Comparison of ENCODE assay signal across 2 cellular contexts in the genomic region with DNA sequence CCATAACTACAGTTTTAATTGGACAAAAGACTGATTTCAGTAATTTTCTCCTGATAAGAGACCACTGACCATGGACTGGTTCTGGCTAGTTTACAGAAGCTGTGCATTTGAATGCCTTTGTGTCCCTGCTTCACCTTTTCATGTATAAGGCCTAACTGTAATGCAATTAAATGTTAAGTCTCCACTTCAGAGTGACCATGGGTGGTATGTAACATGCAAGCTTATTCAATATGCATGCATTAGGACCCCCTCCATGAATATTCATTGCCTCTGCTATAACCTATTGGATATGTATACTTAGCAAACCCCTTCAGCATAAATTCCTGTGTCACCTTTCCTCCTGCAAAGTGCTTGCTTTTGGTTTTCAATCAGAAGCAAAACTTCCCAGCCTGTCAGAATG.
A peak's percentile ranks its signal among the peaks of the same experiment; 100 is the strongest.
TF ChIP-seq lines count a peak whose summit lies in the region.

No MANE protein-coding gene starts in this region.

TF ChIP-seq in GM23338, 12 proteins besides CTCF, POLR2A, EP300 and RAD21:
- TF ChIP-seq NANOG (IDR thresholded peaks at IDR 0.05; ENCODE audit: borderline replicate concordance) (peak; percentile 83), CREB1 (CRISPR knock-in tag; IDR thresholded peaks at IDR 0.05; ENCODE audit: low read depth) (no peak), EZH2 (IDR thresholded peaks at IDR 0.05; ENCODE audit: low read depth, unreplicated experiment) (no peak)
- TF ChIP-seq, protein P1, sequence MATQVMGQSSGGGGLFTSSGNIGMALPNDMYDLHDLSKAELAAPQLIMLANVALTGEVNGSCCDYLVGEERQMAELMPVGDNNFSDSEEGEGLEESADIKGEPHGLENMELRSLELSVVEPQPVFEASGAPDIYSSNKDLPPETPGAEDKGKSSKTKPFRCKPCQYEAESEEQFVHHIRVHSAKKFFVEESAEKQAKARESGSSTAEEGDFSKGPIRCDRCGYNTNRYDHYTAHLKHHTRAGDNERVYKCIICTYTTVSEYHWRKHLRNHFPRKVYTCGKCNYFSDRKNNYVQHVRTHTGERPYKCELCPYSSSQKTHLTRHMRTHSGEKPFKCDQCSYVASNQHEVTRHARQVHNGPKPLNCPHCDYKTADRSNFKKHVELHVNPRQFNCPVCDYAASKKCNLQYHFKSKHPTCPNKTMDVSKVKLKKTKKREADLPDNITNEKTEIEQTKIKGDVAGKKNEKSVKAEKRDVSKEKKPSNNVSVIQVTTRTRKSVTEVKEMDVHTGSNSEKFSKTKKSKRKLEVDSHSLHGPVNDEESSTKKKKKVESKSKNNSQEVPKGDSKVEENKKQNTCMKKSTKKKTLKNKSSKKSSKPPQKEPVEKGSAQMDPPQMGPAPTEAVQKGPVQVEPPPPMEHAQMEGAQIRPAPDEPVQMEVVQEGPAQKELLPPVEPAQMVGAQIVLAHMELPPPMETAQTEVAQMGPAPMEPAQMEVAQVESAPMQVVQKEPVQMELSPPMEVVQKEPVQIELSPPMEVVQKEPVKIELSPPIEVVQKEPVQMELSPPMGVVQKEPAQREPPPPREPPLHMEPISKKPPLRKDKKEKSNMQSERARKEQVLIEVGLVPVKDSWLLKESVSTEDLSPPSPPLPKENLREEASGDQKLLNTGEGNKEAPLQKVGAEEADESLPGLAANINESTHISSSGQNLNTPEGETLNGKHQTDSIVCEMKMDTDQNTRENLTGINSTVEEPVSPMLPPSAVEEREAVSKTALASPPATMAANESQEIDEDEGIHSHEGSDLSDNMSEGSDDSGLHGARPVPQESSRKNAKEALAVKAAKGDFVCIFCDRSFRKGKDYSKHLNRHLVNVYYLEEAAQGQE (IDR thresholded peaks at IDR 0.05; ENCODE audit: unreplicated experiment), result no peak
TF ChIP-seq in GM23338: peak in this region for 1.

TF ChIP-seq in GM12878, 131 proteins besides CTCF, POLR2A, EP300 and RAD21:
- TF ChIP-seq, protein P2, sequence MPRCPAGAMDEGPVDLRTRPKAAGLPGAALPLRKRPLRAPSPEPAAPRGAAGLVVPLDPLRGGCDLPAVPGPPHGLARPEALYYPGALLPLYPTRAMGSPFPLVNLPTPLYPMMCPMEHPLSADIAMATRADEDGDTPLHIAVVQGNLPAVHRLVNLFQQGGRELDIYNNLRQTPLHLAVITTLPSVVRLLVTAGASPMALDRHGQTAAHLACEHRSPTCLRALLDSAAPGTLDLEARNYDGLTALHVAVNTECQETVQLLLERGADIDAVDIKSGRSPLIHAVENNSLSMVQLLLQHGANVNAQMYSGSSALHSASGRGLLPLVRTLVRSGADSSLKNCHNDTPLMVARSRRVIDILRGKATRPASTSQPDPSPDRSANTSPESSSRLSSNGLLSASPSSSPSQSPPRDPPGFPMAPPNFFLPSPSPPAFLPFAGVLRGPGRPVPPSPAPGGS (IDR thresholded peaks at IDR 0.05; ENCODE audit: borderline replicate concordance, insufficient read depth, low read depth, low read length, poor library complexity, severe bottlenecking), result no peak
- TF ChIP-seq, protein P3, sequence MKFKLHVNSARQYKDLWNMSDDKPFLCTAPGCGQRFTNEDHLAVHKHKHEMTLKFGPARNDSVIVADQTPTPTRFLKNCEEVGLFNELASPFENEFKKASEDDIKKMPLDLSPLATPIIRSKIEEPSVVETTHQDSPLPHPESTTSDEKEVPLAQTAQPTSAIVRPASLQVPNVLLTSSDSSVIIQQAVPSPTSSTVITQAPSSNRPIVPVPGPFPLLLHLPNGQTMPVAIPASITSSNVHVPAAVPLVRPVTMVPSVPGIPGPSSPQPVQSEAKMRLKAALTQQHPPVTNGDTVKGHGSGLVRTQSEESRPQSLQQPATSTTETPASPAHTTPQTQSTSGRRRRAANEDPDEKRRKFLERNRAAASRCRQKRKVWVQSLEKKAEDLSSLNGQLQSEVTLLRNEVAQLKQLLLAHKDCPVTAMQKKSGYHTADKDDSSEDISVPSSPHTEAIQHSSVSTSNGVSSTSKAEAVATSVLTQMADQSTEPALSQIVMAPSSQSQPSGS (IDR thresholded peaks at IDR 0.05; ENCODE audit: low read length), result no peak
- TF ChIP-seq PML (IDR thresholded peaks at IDR 0.05; ENCODE audit: low read length) (no peak), NFIC (IDR thresholded peaks at IDR 0.05; ENCODE audit: low read depth, low read length) (no peak), IRF4 (IDR thresholded peaks at IDR 0.05; ENCODE audit: low read depth, low read length) (no peak), NBN (IDR thresholded peaks at IDR 0.05) (no peak), SIX5 (IDR thresholded peaks at IDR 0.05; ENCODE audit: low read depth, low read length, severe bottlenecking) (no peak), SUZ12 (IDR thresholded peaks at IDR 0.05; ENCODE audit: unreplicated experiment) (no peak)
- TF ChIP-seq, protein P4, sequence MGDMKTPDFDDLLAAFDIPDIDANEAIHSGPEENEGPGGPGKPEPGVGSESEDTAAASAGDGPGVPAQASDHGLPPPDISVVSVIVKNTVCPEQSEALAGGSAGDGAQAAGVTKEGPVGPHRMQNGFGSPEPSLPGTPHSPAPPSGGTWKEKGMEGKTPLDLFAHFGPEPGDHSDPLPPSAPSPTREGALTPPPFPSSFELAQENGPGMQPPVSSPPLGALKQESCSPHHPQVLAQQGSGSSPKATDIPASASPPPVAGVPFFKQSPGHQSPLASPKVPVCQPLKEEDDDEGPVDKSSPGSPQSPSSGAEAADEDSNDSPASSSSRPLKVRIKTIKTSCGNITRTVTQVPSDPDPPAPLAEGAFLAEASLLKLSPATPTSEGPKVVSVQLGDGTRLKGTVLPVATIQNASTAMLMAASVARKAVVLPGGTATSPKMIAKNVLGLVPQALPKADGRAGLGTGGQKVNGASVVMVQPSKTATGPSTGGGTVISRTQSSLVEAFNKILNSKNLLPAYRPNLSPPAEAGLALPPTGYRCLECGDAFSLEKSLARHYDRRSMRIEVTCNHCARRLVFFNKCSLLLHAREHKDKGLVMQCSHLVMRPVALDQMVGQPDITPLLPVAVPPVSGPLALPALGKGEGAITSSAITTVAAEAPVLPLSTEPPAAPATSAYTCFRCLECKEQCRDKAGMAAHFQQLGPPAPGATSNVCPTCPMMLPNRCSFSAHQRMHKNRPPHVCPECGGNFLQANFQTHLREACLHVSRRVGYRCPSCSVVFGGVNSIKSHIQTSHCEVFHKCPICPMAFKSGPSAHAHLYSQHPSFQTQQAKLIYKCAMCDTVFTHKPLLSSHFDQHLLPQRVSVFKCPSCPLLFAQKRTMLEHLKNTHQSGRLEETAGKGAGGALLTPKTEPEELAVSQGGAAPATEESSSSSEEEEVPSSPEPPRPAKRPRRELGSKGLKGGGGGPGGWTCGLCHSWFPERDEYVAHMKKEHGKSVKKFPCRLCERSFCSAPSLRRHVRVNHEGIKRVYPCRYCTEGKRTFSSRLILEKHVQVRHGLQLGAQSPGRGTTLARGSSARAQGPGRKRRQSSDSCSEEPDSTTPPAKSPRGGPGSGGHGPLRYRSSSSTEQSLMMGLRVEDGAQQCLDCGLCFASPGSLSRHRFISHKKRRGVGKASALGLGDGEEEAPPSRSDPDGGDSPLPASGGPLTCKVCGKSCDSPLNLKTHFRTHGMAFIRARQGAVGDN (IDR thresholded peaks at IDR 0.05), result no peak
- TF ChIP-seq, protein P5, sequence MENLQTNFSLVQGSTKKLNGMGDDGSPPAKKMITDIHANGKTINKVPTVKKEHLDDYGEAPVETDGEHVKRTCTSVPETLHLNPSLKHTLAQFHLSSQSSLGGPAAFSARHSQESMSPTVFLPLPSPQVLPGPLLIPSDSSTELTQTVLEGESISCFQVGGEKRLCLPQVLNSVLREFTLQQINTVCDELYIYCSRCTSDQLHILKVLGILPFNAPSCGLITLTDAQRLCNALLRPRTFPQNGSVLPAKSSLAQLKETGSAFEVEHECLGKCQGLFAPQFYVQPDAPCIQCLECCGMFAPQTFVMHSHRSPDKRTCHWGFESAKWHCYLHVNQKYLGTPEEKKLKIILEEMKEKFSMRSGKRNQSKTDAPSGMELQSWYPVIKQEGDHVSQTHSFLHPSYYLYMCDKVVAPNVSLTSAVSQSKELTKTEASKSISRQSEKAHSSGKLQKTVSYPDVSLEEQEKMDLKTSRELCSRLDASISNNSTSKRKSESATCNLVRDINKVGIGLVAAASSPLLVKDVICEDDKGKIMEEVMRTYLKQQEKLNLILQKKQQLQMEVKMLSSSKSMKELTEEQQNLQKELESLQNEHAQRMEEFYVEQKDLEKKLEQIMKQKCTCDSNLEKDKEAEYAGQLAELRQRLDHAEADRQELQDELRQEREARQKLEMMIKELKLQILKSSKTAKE (IDR thresholded peaks at IDR 0.05; ENCODE audit: low read depth, poor library complexity, severe bottlenecking), result no peak
